1 cellular context compared by ENCODE assay signal in the genomic region with DNA sequence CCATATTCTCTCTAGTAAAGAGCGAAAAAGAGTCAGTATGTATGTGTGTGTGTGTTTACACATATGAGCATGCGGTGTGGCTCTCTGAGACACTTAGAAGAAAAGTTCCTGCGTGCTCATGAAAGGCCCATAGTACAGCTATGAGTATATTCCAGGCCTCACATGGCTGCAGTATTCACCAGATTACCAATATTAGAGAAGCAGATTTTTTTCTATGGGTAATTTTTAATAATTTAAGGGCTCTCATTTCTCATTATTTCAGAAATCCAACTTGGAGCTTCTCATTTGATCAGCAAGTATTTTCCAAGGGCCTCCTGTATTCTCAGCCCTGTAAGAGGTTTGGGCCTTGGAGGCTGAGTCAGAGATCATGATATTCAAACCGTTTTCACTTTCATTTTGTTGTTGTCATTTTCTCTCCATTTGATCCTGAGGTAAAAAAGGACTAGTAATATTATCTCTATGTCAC.
A peak's percentile ranks its signal among the peaks of the same experiment; 100 is the strongest.
TF ChIP-seq lines count a peak whose summit lies in the region.

No MANE protein-coding gene starts in this region.

TF ChIP-seq in K562, 482 proteins besides CTCF, POLR2A, EP300 and RAD21 (continued from another document):
- TF ChIP-seq, protein P1, sequence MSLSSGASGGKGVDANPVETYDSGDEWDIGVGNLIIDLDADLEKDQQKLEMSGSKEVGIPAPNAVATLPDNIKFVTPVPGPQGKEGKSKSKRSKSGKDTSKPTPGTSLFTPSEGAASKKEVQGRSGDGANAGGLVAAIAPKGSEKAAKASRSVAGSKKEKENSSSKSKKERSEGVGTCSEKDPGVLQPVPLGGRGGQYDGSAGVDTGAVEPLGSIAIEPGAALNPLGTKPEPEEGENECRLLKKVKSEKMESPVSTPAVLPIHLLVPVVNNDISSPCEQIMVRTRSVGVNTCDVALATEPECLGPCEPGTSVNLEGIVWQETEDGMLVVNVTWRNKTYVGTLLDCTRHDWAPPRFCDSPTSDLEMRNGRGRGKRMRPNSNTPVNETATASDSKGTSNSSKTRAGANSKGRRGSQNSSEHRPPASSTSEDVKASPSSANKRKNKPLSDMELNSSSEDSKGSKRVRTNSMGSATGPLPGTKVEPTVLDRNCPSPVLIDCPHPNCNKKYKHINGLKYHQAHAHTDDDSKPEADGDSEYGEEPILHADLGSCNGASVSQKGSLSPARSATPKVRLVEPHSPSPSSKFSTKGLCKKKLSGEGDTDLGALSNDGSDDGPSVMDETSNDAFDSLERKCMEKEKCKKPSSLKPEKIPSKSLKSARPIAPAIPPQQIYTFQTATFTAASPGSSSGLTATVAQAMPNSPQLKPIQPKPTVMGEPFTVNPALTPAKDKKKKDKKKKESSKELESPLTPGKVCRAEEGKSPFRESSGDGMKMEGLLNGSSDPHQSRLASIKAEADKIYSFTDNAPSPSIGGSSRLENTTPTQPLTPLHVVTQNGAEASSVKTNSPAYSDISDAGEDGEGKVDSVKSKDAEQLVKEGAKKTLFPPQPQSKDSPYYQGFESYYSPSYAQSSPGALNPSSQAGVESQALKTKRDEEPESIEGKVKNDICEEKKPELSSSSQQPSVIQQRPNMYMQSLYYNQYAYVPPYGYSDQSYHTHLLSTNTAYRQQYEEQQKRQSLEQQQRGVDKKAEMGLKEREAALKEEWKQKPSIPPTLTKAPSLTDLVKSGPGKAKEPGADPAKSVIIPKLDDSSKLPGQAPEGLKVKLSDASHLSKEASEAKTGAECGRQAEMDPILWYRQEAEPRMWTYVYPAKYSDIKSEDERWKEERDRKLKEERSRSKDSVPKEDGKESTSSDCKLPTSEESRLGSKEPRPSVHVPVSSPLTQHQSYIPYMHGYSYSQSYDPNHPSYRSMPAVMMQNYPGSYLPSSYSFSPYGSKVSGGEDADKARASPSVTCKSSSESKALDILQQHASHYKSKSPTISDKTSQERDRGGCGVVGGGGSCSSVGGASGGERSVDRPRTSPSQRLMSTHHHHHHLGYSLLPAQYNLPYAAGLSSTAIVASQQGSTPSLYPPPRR (CRISPR knock-in tag; IDR thresholded peaks at IDR 0.05; ENCODE audit: borderline replicate concordance), result no peak
- TF ChIP-seq PYGO2 (tag; IDR thresholded peaks at IDR 0.05) (no peak), ATF7 (IDR thresholded peaks at IDR 0.05) (no peak), ETV6 (IDR thresholded peaks at IDR 0.05; ENCODE audit: borderline replicate concordance in 1 of 2, low read depth in 2 of 2, low read length in 1 of 2) (no peak), ETV6 (CRISPR knock-in tag; IDR thresholded peaks at IDR 0.05; ENCODE audit: borderline replicate concordance) (no peak), CEBPB (tag; IDR thresholded peaks at IDR 0.05) (no peak), ZNF764 (CRISPR knock-in tag; IDR thresholded peaks at IDR 0.05; ENCODE audit: low read depth) (no peak), BRD4 (IDR thresholded peaks at IDR 0.05) (peak; percentile 66; the same call in 1 of the 2 replicates), PML (IDR thresholded peaks at IDR 0.05; ENCODE audit: low read length) (no peak), NR1H2 (CRISPR knock-in tag; IDR thresholded peaks at IDR 0.05) (no peak), NRF1 (conservative IDR thresholded peaks at IDR 0.05 in 1 of 2, IDR thresholded peaks at IDR 0.05 in 1 of 2) (peak; percentile 45 to 47; a peak in 3 of 4 replicates), POLR2G (IDR thresholded peaks at IDR 0.05; ENCODE audit: low read depth, low read length) (no peak), ZNF121 (CRISPR knock-in tag; conservative IDR thresholded peaks at IDR 0.05) (no peak), FOSL1 (tag; conservative IDR thresholded peaks at IDR 0.05) (peak; percentile 77), JUND (IDR thresholded peaks at IDR 0.05; ENCODE audit: borderline replicate concordance, low read depth, low read length) (no peak), JUND (tag; IDR thresholded peaks at IDR 0.05; ENCODE audit: borderline replicate concordance, low read depth, low read length) (peak; percentile 46; the same call in 1 of the 3 replicates), CBFB (CRISPR knock-in tag; IDR thresholded peaks at IDR 0.05) (no peak), TCF3 (CRISPR knock-in tag; IDR thresholded peaks at IDR 0.05) (no peak)
- TF ChIP-seq, protein P2, sequence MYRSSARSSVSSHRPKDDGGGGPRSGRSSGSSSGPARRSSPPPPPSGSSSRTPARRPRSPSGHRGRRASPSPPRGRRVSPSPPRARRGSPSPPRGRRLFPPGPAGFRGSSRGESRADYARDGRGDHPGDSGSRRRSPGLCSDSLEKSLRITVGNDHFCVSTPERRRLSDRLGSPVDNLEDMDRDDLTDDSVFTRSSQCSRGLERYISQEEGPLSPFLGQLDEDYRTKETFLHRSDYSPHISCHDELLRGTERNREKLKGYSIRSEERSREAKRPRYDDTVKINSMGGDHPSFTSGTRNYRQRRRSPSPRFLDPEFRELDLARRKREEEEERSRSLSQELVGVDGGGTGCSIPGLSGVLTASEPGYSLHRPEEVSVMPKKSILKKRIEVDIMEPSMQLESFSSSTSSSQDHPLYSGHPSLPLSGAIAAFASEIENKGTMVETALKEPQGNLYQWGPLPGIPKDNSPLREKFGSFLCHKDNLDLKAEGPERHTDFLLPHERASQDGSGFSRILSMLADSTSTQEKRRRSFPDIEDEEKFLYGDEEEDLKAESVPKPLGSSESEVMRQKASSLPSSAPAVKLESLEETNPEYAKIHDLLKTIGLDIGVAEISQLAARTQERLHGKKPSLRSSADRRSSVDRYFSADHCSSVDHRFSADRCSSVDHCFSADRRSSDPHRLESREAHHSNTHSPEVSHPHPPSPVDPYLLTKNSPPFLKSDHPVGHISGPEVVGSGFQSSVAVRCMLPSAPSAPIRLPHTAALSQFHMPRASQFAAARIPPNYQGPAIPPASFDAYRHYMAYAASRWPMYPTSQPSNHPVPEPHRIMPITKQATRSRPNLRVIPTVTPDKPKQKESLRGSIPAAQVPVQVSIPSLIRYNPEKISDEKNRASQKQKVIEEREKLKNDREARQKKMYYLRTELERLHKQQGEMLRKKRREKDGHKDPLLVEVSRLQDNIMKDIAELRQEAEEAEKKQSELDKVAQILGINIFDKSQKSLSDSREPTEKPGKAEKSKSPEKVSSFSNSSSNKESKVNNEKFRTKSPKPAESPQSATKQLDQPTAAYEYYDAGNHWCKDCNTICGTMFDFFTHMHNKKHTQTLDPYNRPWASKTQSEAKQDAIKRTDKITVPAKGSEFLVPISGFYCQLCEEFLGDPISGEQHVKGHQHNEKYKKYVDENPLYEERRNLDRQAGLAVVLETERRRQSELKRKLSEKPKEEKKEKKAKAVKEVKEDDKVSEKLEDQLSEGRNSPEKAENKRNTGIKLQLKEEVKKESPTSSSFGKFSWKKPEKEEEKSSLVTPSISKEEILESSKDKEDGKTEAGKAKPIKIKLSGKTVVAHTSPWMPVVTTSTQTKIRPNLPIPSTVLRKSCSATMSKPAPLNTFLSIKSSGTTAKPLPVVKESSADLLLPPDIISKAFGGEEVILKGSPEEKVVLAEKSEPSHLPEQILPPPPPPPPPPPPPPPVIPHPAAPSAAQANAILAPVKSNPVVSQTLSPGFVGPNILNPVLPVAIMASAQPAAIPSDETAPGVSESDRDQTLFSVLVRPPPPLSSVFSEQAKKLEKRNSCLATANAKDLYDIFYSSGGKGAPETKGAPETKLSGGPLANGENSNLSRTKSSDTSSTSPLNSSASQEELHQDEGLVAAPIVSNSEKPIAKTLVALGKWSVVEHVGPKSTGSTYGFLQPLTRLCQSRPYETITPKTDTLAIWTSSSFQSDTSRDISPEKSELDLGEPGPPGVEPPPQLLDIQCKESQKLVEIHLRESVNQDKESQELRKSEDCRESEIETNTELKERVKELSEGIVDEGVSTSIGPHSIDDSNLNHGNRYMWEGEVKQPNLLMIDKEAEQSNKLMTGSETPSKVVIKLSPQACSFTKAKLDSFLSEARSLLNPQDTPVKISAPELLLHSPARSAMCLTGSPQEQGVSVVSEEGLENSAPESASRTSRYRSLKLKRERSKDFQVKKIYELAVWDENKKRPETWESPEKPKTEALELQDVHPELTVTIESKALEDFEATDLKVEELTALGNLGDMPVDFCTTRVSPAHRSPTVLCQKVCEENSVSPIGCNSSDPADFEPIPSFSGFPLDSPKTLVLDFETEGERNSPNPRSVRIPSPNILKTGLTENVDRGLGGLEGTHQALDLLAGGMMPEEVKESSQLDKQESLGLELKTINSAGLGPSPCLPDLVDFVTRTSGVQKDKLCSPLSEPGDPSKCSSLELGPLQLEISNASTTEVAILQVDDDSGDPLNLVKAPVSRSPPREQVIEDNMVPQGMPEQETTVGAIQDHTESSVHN (IDR thresholded peaks at IDR 0.05; ENCODE audit: borderline replicate concordance in 1 of 2, low read depth in 1 of 2), result no peak
TF ChIP-seq in K562: peak in this region for 6.
